21 cellular contexts compared by ENCODE assay signal in the genomic region with DNA sequence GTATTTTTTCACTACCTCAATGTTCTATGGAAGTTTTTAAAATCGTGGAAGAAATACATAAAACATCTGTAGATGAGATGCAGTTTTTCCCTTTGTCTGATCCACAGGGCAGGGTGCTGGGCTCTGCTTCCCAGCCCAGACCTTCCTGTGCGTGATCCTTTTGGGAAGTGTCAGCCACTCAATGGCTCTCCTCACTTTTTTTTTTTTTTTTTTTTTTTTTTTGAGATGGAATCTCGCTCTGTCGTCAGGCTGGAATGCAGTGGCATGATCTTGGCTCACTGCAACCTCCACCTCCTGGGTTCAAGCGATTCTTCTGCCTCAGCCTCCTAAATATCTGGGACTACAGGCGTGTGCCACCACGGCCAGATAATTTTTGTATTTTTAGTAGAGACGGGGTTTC.
"Had no signal": no experiment of that assay in that cellular context is flagged by ENCODE, and none has a peak within 500 bp of the region (broad histone marks: within the 10 kb centered on the region; RNA-seq: fewer than 3 reads in every experiment).

No MANE protein-coding gene starts in this region.

- H3K4me3 Mint-ChIP-seq: activated CD4-positive, alpha-beta memory T cell treated with anti-CD3 and anti-CD28 coated beads, Interleukin-2, amount 10 ng/mL, durations not matched to agents 7 days and 5 days; activated CD8-positive, alpha-beta memory T cell treated with anti-CD3 and anti-CD28 coated beads, Interleukin-2, amount 10 ng/mL, durations not matched to agents 7 days and 5 days; activated naive CD8-positive, alpha-beta T cell treated with anti-CD3 and anti-CD28 coated beads for 36 hours; central memory CD8-positive, alpha-beta T cell; stimulated activated effector memory CD8-positive, alpha-beta T cell treated with anti-CD3 and anti-CD28 coated beads, Interleukin-12 subunit alpha, Interleukin-12 subunit beta, amount 100 ng/mL, for 72 hours had no signal

- H3K36me3 Mint-ChIP-seq: activated CD8-positive, alpha-beta memory T cell treated with anti-CD3 and anti-CD28 coated beads, Interleukin-2, amount 10 ng/mL, durations not matched to agents 7 days and 5 days; activated naive CD8-positive, alpha-beta T cell treated with anti-CD3 and anti-CD28 coated beads for 36 hours; stimulated activated effector memory CD8-positive, alpha-beta T cell treated with anti-CD3 and anti-CD28 coated beads, Interleukin-12 subunit alpha, Interleukin-12 subunit beta, amount 100 ng/mL, for 72 hours had no signal

- H3K36me3 ChIP-seq: brain microvascular endothelial cell, gastroesophageal sphincter, heart left ventricle, left ventricle myocardium inferior, prostate gland, right atrium auricular region had no signal

- H3K9me3 Mint-ChIP-seq: activated CD4-positive, alpha-beta memory T cell treated with anti-CD3 and anti-CD28 coated beads, Interleukin-2, amount 10 ng/mL, durations not matched to agents 7 days and 5 days; activated naive CD8-positive, alpha-beta T cell treated with anti-CD3 and anti-CD28 coated beads for 36 hours; central memory CD8-positive, alpha-beta T cell; stimulated activated effector memory CD8-positive, alpha-beta T cell treated with anti-CD3 and anti-CD28 coated beads, Interleukin-12 subunit alpha, Interleukin-12 subunit beta, amount 100 ng/mL, for 72 hours had no signal

- H3K4me1 Mint-ChIP-seq: activated CD8-positive, alpha-beta memory T cell treated with anti-CD3 and anti-CD28 coated beads, Interleukin-2, amount 10 ng/mL, durations not matched to agents 7 days and 5 days; activated naive CD8-positive, alpha-beta T cell treated with anti-CD3 and anti-CD28 coated beads for 36 hours; central memory CD8-positive, alpha-beta T cell; stimulated activated effector memory CD8-positive, alpha-beta T cell treated with anti-CD3 and anti-CD28 coated beads, Interleukin-12 subunit alpha, Interleukin-12 subunit beta, amount 100 ng/mL, for 72 hours had no signal

- H3K27ac Mint-ChIP-seq: activated CD4-positive, alpha-beta memory T cell treated with anti-CD3 and anti-CD28 coated beads, Interleukin-2, amount 10 ng/mL, durations not matched to agents 7 days and 5 days; activated CD8-positive, alpha-beta memory T cell treated with anti-CD3 and anti-CD28 coated beads, Interleukin-2, amount 10 ng/mL, durations not matched to agents 7 days and 5 days; activated naive CD8-positive, alpha-beta T cell treated with anti-CD3 and anti-CD28 coated beads for 36 hours; stimulated activated effector memory CD8-positive, alpha-beta T cell treated with anti-CD3 and anti-CD28 coated beads, Interleukin-12 subunit alpha, Interleukin-12 subunit beta, amount 100 ng/mL, for 72 hours had no signal

- H3K4me3 ChIP-seq: gastroesophageal sphincter, heart left ventricle, left ventricle myocardium inferior, prostate gland, right atrium auricular region, skin epidermis, testis had no signal

- H3K27me3 ChIP-seq: brain microvascular endothelial cell, gastroesophageal sphincter, heart left ventricle, right atrium auricular region, testis had no signal

- H3K27ac ChIP-seq: brain microvascular endothelial cell, gastroesophageal sphincter, heart left ventricle, left ventricle myocardium inferior, prostate gland, right atrium auricular region, testis had no signal

- DNase-seq: activated CD4-positive, alpha-beta memory T cell treated with anti-CD3 and anti-CD28 coated beads, Interleukin-2, amount 10 ng/mL, durations not matched to agents 7 days and 5 days; activated CD4-positive, alpha-beta T cell treated with anti-CD3 and anti-CD28 coated beads for 48 hours; activated CD4-positive, CD25-positive, alpha-beta regulatory T cell; activated CD8-positive, alpha-beta memory T cell treated with anti-CD3 and anti-CD28 coated beads, Interleukin-2, amount 10 ng/mL, durations not matched to agents 7 days and 5 days; activated naive CD8-positive, alpha-beta T cell treated with anti-CD3 and anti-CD28 coated beads for 36 hours; amygdala; cortex of kidney; heart left ventricle; left ventricle myocardium inferior; occipital lobe; stimulated activated CD4-positive, alpha-beta T cell treated with anti-CD3 and anti-CD28 coated beads, Interleukin-4, amount 100 ng/mL, for 24 hours; T-helper 9 cell; testis had no signal

- ATAC-seq: activated CD8-positive, alpha-beta memory T cell treated with anti-CD3 and anti-CD28 coated beads, Interleukin-2, amount 10 ng/mL, durations not matched to agents 7 days and 5 days; esophagus mucosa; gastroesophageal sphincter; heart left ventricle; stimulated activated effector memory CD8-positive, alpha-beta T cell treated with anti-CD3 and anti-CD28 coated beads, Interleukin-12 subunit alpha, Interleukin-12 subunit beta, amount 100 ng/mL, for 72 hours had no signal

- H3K9me3 ChIP-seq: gastroesophageal sphincter, heart left ventricle, left ventricle myocardium inferior, prostate gland, right atrium auricular region, testis had no signal
